20 cellular contexts compared by ENCODE assay signal in genomic region chr3:141015486-141015885, GRCh38. TPM values are rescaled to one million over a fixed set of nuclear protein-coding genes. Genes with fewer than 3 reads are reported as not detected.
DNase-seq lines count a peak whose midpoint lies in the region; FAIRE-seq and TF ChIP-seq lines count a peak whose summit lies in the region.
"Had no signal": no experiment of that assay in that cellular context is flagged by ENCODE, and none has a peak within 500 bp of the region (broad histone marks: within the 10 kb centered on the region; RNA-seq: fewer than 3 reads in every experiment).

No MANE protein-coding gene starts in this region.

- no peak for TF ChIP-seq CTCF in bronchial epithelial cell (IDR thresholded peaks at IDR 0.05; ENCODE audit: insufficient read depth, low read length, severe bottlenecking)
- no peak for TF ChIP-seq CTCF in H9 (conservative IDR thresholded peaks at IDR 0.05)

- H3K9me3 ChIP-seq in H9 (ENCODE audit: control insufficient read depth, low read depth, low read length) = no peaks in the 10 kb centered on the region
- H3K9me3 ChIP-seq: SJCRH30 had no signal

- no peak overlapping the region for H2AK5ac ChIP-seq in H9 (ENCODE audit: insufficient read length, low read length)

- H4K8ac ChIP-seq in H9 (replicated peaks; ENCODE audit: insufficient read length, low read depth, low read length) = no peak overlapping the region

- peaks cover 6% of the 10 kb centered on the region for H3K27me3 Mint-ChIP-seq in H9 (ENCODE audit: low read depth)

- no CpG with 5 or more reads among the region's 3 CpGs for WGBS in H9 (ENCODE audit: extremely low coverage, insufficient read length, low lambda C conversion rate)

- H2BK5ac ChIP-seq in H9 (ENCODE audit: insufficient read length, low read length) = no peak overlapping the region

- no peak overlapping the region for H3T11ph ChIP-seq in H9 (ENCODE audit: low read length)

- no peak overlapping the region for H2BK120ac ChIP-seq in H9 (ENCODE audit: low read depth, low read length, poor library complexity, severe bottlenecking)

- no peaks in the 10 kb centered on the region for H3K36me3 ChIP-seq in bronchial epithelial cell (ENCODE audit: control insufficient read depth, insufficient read depth, low read length)
- H3K36me3 ChIP-seq: SJCRH30 had no signal

- no peak overlapping the region for H3K23ac ChIP-seq in H9 (ENCODE audit: insufficient read length, low read depth, low read length)

- no peak overlapping the region for H2BK15ac ChIP-seq in H9 (ENCODE audit: low read depth, low read length)

- peaks cover 0 to 3% of the 10 kb centered on the region in 2 experiments; a peak in 2 of 5 replicates for H3K9me3 Mint-ChIP-seq in H9

- no peak overlapping the region for H3K14ac ChIP-seq in H9 (ENCODE audit: insufficient read depth, low read length)

- no peak overlapping the region for H3K27ac Mint-ChIP-seq in H9

- no peak for FAIRE-seq in bronchial epithelial cell (lab: Jason Lieb, UNC)
- FAIRE-seq: RCC 7860 had no signal

- no peak overlapping the region for H3K27ac ChIP-seq in H9 (ENCODE audit: insufficient read length, low read depth, low read length)
- H3K27ac ChIP-seq: KMS-11, SJCRH30 had no signal

- H3K56ac ChIP-seq in H9 (ENCODE audit: insufficient read length, low read depth, low read length) = no peak overlapping the region

- H4K20me1 ChIP-seq in H9 (ENCODE audit: control insufficient read depth, insufficient read depth, insufficient read length) = no peaks in the 10 kb centered on the region

- H4K91ac ChIP-seq in H9 (ENCODE audit: insufficient read length, low read depth, low read length) = no peak overlapping the region

- H3K18ac ChIP-seq in H9 (ENCODE audit: insufficient read length, low read depth, low read length) = no peak overlapping the region

- H3K4me3 Mint-ChIP-seq in H9 = no peak overlapping the region

- no peaks in the 10 kb centered on the region for H3K79me1 ChIP-seq in H9 (ENCODE audit: insufficient read depth, low read depth, low read length, poor library complexity, severe bottlenecking)

- H3K4ac ChIP-seq in H9 (ENCODE audit: low read depth, low read length) = no peak overlapping the region

- no peak overlapping the region for H3K9ac ChIP-seq in H9 (ENCODE audit: extremely low read depth, insufficient read length, low read length)
- H3K9ac ChIP-seq: KMS-11 had no signal

- H3K36me3 Mint-ChIP-seq in H9 (ENCODE audit: insufficient read depth in 1 of 3, low read depth in 3 of 3) = no peaks in the 10 kb centered on the region

- H2AFZ ChIP-seq in H9 (ENCODE audit: low read length) = no peak overlapping the region

- DNase-seq in HT1080 (ENCODE audit: low read depth) = peak; percentile 75
- DNase-seq in RPMI7951 (ENCODE audit: low read depth) = peak; percentile 14
- DNase-seq in bronchial epithelial cell (ENCODE audit: low read depth) = peak; percentile 59
- DNase-seq in renal cortical epithelial cell (ENCODE audit: low read depth) = peak; percentile 9
- DNase-seq in HuH-7.5 (ENCODE audit: low spot score) = no peak
- DNase-seq in AG08395 (ENCODE audit: low spot score) = no peak
- no peak for DNase-seq in H9
- no peak for DNase-seq in superior temporal gyrus (ENCODE audit: extremely low spot score)
- DNase-seq: DND-41; GDM1; MM.1S; NCI-H1092; NCI-H146; NCI-H2081 treated with DMSO at 0.1 percent for 48 hours; NCI-H748 treated with DMSO at 0.1 percent for 48 hours; NK-92 treated with Interleukin-12 subunit alpha and Interleukin-12 subunit beta, amount 100 ng/mL, for 24 hours; SJCRH30 had no signal

- peaks cover 22 to 23% of the 10 kb centered on the region in 2 experiments for H3K4me1 Mint-ChIP-seq in H9

- H3K27me3 ChIP-seq in bronchial epithelial cell (ENCODE audit: control insufficient read depth, insufficient read depth, low read length) = no peaks in the 10 kb centered on the region
- no peaks in the 10 kb centered on the region for H3K27me3 ChIP-seq in H9 (ENCODE audit: insufficient read depth, low read length)
- H3K27me3 ChIP-seq: SJCRH30 had no signal

- H3K4me1 ChIP-seq in H9 (ENCODE audit: insufficient read depth, low read length) = peaks cover 4% of the 10 kb centered on the region; the same call in 1 of the 2 replicates

- H4K5ac ChIP-seq in H9 (ENCODE audit: insufficient read length, low read depth, low read length) = no peak overlapping the region

- no peak overlapping the region for H2BK20ac ChIP-seq in H9 (ENCODE audit: low read depth, low read length, poor library complexity, severe bottlenecking)

- H3K4me2 ChIP-seq in H9 (ENCODE audit: insufficient read depth, insufficient read length, low read length) = no peak overlapping the region
- H3K4me2 ChIP-seq: KMS-11 had no signal

- no peaks in the 10 kb centered on the region for H3K79me2 ChIP-seq in H9 (ENCODE audit: insufficient read depth, low read length)

- H2BK12ac ChIP-seq in H9 (ENCODE audit: insufficient read length, low read depth, low read length) = no peak overlapping the region

- H3K4me3 ChIP-seq in bronchial epithelial cell (ENCODE audit: low read depth, low read length) = no peak overlapping the region
- H3K4me3 ChIP-seq: SJCRH30 had no signal

- H3K23me2 ChIP-seq in H9 (ENCODE audit: insufficient read length, low read depth, low read length, poor library complexity, severe bottlenecking) = no peaks in the 10 kb centered on the region

RNA-seq across cellular contexts. Expression of gene SPSB4, which starts 35.7 kb away (rescaled TPM):
- total RNA-seq in HT1080 (2014; rRNA removed; shearing (Covaris generic)) = not detected in 2 replicates
- polyA plus RNA-seq in HT1080 (2015; cell fraction: cytosol; rRNA removed) = not detected in 2 replicates
- not detected in 2 replicates for polyA plus RNA-seq in HT1080 (2015; cell fraction: nucleus; rRNA removed)
- total RNA-seq in RPMI7951 (2014; rRNA removed; shearing (Covaris generic)) = not detected in 2 replicates
- 0.26 and 0.38 TPM in 2 replicates for total RNA-seq in bronchial epithelial cell
- total RNA-seq in renal cortical epithelial cell = not detected in 2 replicates
- total RNA-seq in H9 (2021) = 6.0 and 6.2 TPM in 2 replicates
- total RNA-seq: T-helper 1 cell treated with Interleukin-12 subunit alpha and Interleukin-12 subunit beta and Interleukin-4 antibody, amounts not matched to agents 30 ng/mL and 1 ng/mL, for 36 hours had no signal

Comparison
In these comparisons a context has a peak if more than half of its experiments do, and no peak if none do; other contexts are left out.
1. DNase-seq: peak in HT1080 (single experiment), RPMI7951 (single experiment), bronchial epithelial cell (single experiment) and renal cortical epithelial cell (single experiment); none in HuH-7.5 (single experiment), AG08395 (single experiment), H9 (single experiment) and superior temporal gyrus (single experiment).